ENCODE assay signal across 7 cellular contexts in genomic region chr22:25777870-25778269, GRCh38.
A peak's percentile ranks its signal among the peaks of the same experiment; 100 is the strongest.
DNase-seq lines count a peak whose midpoint lies in the region; ATAC-seq lines count a peak whose summit lies in the region.

No MANE protein-coding gene starts in this region.

- ATAC-seq in GM18520 (IDR thresholded peaks at IDR 0.05; ENCODE audit: unreplicated experiment) (no peak), GM21619 (IDR thresholded peaks at IDR 0.05; ENCODE audit: unreplicated experiment) (no peak)

- DNase-seq in EH (ENCODE audit: low read depth) (peak; percentile 63), HuH-7 (ENCODE audit: low spot score) (peak; percentile 64), SKM-1 (lab: John Stamatoyannopoulos, UW; ENCODE audit: unreplicated experiment) (peak; percentile 18), glomerular visceral epithelial cell (ENCODE audit: extremely low spot score) (peak; percentile 29), OCI-M2 (lab: John Stamatoyannopoulos, UW; ENCODE audit: unreplicated experiment) (no peak)
